Comparison of ENCODE assay signal across 1 cellular context in the genomic region with DNA sequence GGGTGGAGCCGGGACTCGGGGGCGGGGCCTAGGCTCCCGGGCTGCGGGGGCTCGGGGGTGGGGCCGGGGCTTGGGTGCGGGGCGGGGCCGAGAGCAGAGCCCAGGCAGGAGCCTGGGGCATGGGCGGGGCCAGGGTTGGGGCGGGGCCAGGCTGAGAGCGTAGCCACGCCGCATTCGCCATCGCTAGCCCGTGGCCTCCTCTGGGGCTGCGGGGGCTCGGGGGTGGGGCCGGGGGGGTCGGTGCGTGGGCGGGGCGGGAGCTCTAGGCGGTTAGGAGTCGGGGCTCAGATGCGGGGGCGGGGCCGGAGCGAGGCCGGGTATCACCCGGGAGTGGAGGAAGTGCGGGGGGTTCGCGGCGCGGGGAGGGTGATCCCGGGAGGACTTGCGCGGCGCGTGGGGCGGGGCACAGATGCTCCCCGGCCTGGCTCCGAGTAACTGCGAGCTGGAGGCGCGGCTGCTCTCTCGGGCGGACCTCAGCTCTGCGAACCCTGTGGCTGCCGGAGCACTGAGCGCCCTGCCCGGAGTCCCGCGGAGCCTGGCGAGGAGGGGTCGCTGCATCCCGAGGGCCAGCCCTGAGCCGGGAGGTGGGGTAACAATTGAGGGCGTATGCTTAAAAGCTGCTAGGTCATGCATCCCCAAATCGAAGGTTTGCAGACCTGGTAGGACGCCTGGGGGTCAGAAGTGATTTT.
A peak's percentile ranks its signal among the peaks of the same experiment; 100 is the strongest.
TF ChIP-seq lines count a peak whose summit lies in the region.

No MANE protein-coding gene starts in this region.

TF ChIP-seq in HepG2, 621 proteins besides CTCF, POLR2A, EP300 and RAD21 (continued from another document and continues in another):
- TF ChIP-seq, protein P1, sequence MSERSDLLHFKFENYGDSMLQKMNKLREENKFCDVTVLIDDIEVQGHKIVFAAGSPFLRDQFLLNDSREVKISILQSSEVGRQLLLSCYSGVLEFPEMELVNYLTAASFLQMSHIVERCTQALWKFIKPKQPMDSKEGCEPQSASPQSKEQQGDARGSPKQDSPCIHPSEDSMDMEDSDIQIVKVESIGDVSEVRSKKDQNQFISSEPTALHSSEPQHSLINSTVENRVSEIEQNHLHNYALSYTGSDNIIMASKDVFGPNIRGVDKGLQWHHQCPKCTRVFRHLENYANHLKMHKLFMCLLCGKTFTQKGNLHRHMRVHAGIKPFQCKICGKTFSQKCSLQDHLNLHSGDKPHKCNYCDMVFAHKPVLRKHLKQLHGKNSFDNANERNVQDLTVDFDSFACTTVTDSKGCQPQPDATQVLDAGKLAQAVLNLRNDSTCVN (CRISPR knock-in tag; IDR thresholded peaks at IDR 0.05; ENCODE audit: borderline replicate concordance) = 0 out of 2 replicates have a peak, but pooled peaks have one; percentile 45
- no peak for TF ChIP-seq MAFG (CRISPR knock-in tag; IDR thresholded peaks at IDR 0.05)
- no peak for TF ChIP-seq ZNF253 (CRISPR knock-in tag; IDR thresholded peaks at IDR 0.05; ENCODE audit: borderline replicate concordance)
- TF ChIP-seq TBX3 (IDR thresholded peaks at IDR 0.05; ENCODE audit: borderline replicate concordance) = no peak
- 0 out of 2 replicates have a peak, but pooled peaks have one; percentile 38 for TF ChIP-seq ZNF891 (CRISPR knock-in tag; IDR thresholded peaks at IDR 0.05)
- no peak for TF ChIP-seq SRSF4 (IDR thresholded peaks at IDR 0.05; ENCODE audit: low read depth, low read length, poor library complexity, severe bottlenecking)
- TF ChIP-seq, protein P2, sequence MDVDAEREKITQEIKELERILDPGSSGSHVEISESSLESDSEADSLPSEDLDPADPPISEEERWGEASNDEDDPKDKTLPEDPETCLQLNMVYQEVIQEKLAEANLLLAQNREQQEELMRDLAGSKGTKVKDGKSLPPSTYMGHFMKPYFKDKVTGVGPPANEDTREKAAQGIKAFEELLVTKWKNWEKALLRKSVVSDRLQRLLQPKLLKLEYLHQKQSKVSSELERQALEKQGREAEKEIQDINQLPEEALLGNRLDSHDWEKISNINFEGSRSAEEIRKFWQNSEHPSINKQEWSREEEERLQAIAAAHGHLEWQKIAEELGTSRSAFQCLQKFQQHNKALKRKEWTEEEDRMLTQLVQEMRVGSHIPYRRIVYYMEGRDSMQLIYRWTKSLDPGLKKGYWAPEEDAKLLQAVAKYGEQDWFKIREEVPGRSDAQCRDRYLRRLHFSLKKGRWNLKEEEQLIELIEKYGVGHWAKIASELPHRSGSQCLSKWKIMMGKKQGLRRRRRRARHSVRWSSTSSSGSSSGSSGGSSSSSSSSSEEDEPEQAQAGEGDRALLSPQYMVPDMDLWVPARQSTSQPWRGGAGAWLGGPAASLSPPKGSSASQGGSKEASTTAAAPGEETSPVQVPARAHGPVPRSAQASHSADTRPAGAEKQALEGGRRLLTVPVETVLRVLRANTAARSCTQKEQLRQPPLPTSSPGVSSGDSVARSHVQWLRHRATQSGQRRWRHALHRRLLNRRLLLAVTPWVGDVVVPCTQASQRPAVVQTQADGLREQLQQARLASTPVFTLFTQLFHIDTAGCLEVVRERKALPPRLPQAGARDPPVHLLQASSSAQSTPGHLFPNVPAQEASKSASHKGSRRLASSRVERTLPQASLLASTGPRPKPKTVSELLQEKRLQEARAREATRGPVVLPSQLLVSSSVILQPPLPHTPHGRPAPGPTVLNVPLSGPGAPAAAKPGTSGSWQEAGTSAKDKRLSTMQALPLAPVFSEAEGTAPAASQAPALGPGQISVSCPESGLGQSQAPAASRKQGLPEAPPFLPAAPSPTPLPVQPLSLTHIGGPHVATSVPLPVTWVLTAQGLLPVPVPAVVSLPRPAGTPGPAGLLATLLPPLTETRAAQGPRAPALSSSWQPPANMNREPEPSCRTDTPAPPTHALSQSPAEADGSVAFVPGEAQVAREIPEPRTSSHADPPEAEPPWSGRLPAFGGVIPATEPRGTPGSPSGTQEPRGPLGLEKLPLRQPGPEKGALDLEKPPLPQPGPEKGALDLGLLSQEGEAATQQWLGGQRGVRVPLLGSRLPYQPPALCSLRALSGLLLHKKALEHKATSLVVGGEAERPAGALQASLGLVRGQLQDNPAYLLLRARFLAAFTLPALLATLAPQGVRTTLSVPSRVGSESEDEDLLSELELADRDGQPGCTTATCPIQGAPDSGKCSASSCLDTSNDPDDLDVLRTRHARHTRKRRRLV (CRISPR knock-in tag; IDR thresholded peaks at IDR 0.05) = no peak
- TF ChIP-seq ZBTB38 (CRISPR knock-in tag; IDR thresholded peaks at IDR 0.05) = peak; percentile 85
- TF ChIP-seq TAF1 (CRISPR knock-in tag; IDR thresholded peaks at IDR 0.05) = peak; percentile 60
- peak; percentile 71; the same call in 1 of the 2 replicates for TF ChIP-seq ZNF792 (CRISPR knock-in tag; IDR thresholded peaks at IDR 0.05)
- no peak for TF ChIP-seq ZNF10 (CRISPR knock-in tag; IDR thresholded peaks at IDR 0.05; ENCODE audit: borderline replicate concordance, low read depth)
- TF ChIP-seq, protein P3, sequence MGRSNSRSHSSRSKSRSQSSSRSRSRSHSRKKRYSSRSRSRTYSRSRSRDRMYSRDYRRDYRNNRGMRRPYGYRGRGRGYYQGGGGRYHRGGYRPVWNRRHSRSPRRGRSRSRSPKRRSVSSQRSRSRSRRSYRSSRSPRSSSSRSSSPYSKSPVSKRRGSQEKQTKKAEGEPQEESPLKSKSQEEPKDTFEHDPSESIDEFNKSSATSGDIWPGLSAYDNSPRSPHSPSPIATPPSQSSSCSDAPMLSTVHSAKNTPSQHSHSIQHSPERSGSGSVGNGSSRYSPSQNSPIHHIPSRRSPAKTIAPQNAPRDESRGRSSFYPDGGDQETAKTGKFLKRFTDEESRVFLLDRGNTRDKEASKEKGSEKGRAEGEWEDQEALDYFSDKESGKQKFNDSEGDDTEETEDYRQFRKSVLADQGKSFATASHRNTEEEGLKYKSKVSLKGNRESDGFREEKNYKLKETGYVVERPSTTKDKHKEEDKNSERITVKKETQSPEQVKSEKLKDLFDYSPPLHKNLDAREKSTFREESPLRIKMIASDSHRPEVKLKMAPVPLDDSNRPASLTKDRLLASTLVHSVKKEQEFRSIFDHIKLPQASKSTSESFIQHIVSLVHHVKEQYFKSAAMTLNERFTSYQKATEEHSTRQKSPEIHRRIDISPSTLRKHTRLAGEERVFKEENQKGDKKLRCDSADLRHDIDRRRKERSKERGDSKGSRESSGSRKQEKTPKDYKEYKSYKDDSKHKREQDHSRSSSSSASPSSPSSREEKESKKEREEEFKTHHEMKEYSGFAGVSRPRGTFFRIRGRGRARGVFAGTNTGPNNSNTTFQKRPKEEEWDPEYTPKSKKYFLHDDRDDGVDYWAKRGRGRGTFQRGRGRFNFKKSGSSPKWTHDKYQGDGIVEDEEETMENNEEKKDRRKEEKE (IDR thresholded peaks at IDR 0.05) = no peak
- TF ChIP-seq TEAD3 (CRISPR knock-in tag; optimal IDR thresholded peaks at IDR 0.05; ENCODE audit: borderline replicate concordance) = peak; percentile 68
- TF ChIP-seq NFYB (CRISPR knock-in tag; IDR thresholded peaks at IDR 0.05) = no peak
- TF ChIP-seq ATM (IDR thresholded peaks at IDR 0.05; ENCODE audit: borderline replicate concordance) = no peak
- no peak for TF ChIP-seq CAMTA2 (CRISPR knock-in tag; IDR thresholded peaks at IDR 0.05; ENCODE audit: borderline replicate concordance)
- TF ChIP-seq, protein P4, sequence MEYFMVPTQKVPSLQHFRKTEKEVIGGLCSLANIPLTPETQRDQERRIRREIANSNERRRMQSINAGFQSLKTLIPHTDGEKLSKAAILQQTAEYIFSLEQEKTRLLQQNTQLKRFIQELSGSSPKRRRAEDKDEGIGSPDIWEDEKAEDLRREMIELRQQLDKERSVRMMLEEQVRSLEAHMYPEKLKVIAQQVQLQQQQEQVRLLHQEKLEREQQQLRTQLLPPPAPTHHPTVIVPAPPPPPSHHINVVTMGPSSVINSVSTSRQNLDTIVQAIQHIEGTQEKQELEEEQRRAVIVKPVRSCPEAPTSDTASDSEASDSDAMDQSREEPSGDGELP (IDR thresholded peaks at IDR 0.05; ENCODE audit: borderline replicate concordance, low read depth) = peak; percentile 54; the same call in 1 of the 2 replicates
- no peak for TF ChIP-seq CCDC6 (CRISPR knock-in tag; IDR thresholded peaks at IDR 0.05)
- TF ChIP-seq, protein P5, sequence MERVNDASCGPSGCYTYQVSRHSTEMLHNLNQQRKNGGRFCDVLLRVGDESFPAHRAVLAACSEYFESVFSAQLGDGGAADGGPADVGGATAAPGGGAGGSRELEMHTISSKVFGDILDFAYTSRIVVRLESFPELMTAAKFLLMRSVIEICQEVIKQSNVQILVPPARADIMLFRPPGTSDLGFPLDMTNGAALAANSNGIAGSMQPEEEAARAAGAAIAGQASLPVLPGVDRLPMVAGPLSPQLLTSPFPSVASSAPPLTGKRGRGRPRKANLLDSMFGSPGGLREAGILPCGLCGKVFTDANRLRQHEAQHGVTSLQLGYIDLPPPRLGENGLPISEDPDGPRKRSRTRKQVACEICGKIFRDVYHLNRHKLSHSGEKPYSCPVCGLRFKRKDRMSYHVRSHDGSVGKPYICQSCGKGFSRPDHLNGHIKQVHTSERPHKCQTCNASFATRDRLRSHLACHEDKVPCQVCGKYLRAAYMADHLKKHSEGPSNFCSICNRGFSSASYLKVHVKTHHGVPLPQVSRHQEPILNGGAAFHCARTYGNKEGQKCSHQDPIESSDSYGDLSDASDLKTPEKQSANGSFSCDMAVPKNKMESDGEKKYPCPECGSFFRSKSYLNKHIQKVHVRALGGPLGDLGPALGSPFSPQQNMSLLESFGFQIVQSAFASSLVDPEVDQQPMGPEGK (CRISPR knock-in tag; IDR thresholded peaks at IDR 0.05) = peak; percentile 98
- peak; percentile 56; the same call in 1 of the 2 replicates for TF ChIP-seq ELF3 (CRISPR knock-in tag; IDR thresholded peaks at IDR 0.05)
- TF ChIP-seq SAFB2 (CRISPR knock-in tag; IDR thresholded peaks at IDR 0.05; ENCODE audit: borderline replicate concordance, low read depth) = no peak; the same call in 1 of the 2 replicates
- 0 out of 2 replicates have a peak, but pooled peaks have one; percentile 62 for TF ChIP-seq DNMT1 (CRISPR knock-in tag; IDR thresholded peaks at IDR 0.05)
- 0 out of 2 replicates have a peak, but pooled peaks have one; percentile 0 for TF ChIP-seq ZNF589 (CRISPR knock-in tag; conservative IDR thresholded peaks at IDR 0.05)
- 0 out of 2 replicates have a peak, but pooled peaks have one; percentile 4 for TF ChIP-seq ZNF761 (CRISPR knock-in tag; conservative IDR thresholded peaks at IDR 0.05)
- 0 out of 2 replicates have a peak, but pooled peaks have one; percentile 52 for TF ChIP-seq RXRB (CRISPR knock-in tag; IDR thresholded peaks at IDR 0.05; ENCODE audit: borderline replicate concordance)
- no peak for TF ChIP-seq ZNF773 (CRISPR knock-in tag; IDR thresholded peaks at IDR 0.05; ENCODE audit: borderline replicate concordance)
- TF ChIP-seq, protein P6, sequence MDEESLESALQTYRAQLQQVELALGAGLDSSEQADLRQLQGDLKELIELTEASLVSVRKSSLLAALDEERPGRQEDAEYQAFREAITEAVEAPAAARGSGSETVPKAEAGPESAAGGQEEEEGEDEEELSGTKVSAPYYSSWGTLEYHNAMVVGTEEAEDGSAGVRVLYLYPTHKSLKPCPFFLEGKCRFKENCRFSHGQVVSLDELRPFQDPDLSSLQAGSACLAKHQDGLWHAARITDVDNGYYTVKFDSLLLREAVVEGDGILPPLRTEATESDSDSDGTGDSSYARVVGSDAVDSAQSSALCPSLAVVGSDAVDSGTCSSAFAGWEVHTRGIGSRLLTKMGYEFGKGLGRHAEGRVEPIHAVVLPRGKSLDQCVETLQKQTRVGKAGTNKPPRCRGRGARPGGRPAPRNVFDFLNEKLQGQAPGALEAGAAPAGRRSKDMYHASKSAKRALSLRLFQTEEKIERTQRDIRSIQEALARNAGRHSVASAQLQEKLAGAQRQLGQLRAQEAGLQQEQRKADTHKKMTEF (CRISPR knock-in tag; IDR thresholded peaks at IDR 0.05) = peak; percentile 67; the same call in 1 of the 2 replicates
- peak; percentile 62; the same call in 1 of the 2 replicates for TF ChIP-seq ZNF33A (CRISPR knock-in tag; IDR thresholded peaks at IDR 0.05; ENCODE audit: borderline replicate concordance)
- peak; percentile 79; the same call in 1 of the 2 replicates for TF ChIP-seq ZNF788 (CRISPR knock-in tag; IDR thresholded peaks at IDR 0.05; ENCODE audit: borderline replicate concordance)
- TF ChIP-seq SOX13 (IDR thresholded peaks at IDR 0.05) = no peak
- peak in 1 of 2 experiments; percentile 40; a peak in 1 of 4 replicates for TF ChIP-seq SOX13 (CRISPR knock-in tag; conservative IDR thresholded peaks at IDR 0.05 in 1 of 2, IDR thresholded peaks at IDR 0.05 in 1 of 2)
- peak; percentile 28 for TF ChIP-seq HNRNPLL (IDR thresholded peaks at IDR 0.05; ENCODE audit: low read depth, low read length, poor library complexity, severe bottlenecking)
- 0 out of 2 replicates have a peak, but pooled peaks have one; percentile 11 for TF ChIP-seq ARID2 (CRISPR knock-in tag; IDR thresholded peaks at IDR 0.05; ENCODE audit: borderline replicate concordance)
